ENCODE assay signal across 30 cellular contexts in genomic region chr12:132110677-132111076, GRCh38.
"Had no signal": no experiment of that assay in that cellular context is flagged by ENCODE, and none has a peak within 500 bp of the region (broad histone marks: within the 10 kb centered on the region; RNA-seq: fewer than 3 reads in every experiment).

No MANE protein-coding gene starts in this region.

- H3K4me2 ChIP-seq: hepatocyte, neural progenitor cell had no signal

- H3K27me3 ChIP-seq: hepatocyte, left lung, neural progenitor cell, neutrophil, ovary, right atrium auricular region, right lobe of liver, suprapubic skin, tibial artery, uterus had no signal

- H3K4me1 ChIP-seq: left lung, lower lobe of right lung, right atrium auricular region, right lobe of liver, suprapubic skin, tibial artery, uterus had no signal

- H3K9me3 Mint-ChIP-seq: mesothelial cell of epicardium; naive B cell; natural killer cell; nephron progenitor cell; neural progenitor cell; stimulated activated naive B cell treated with anti-CD40 and anti-IgM and Interleukin-4, amounts not matched to agents 10 μg/mL and 1 μg/mL and 100 μg/mL, for 72 hours; stimulated activated naive CD8-positive, alpha-beta T cell treated with anti-CD3 and anti-CD28 coated beads, Interleukin-15, Interleukin-2, amounts not matched to agents 100 ng/mL and 50 ng/mL, for 24 hours; type B pancreatic cell had no signal

- H2AFZ ChIP-seq: hepatocyte, neural progenitor cell had no signal

- H3K4me3 ChIP-seq: hepatocyte, left lung, lower lobe of right lung, neural progenitor cell, ovary, right atrium auricular region, right lobe of liver, suprapubic skin, thoracic aorta, tibial artery, uterus had no signal

- FAIRE-seq: keratinocyte had no signal

- DNase-seq: kidney glomerular epithelial cell; left cardiac atrium; left lung; lower lobe of right lung; mammary epithelial cell; mesendoderm; naive B cell; natural killer cell; nephron progenitor cell; occipital lobe; ovary; stimulated activated CD4-positive, alpha-beta T cell treated with anti-CD3 and anti-CD28 coated beads, Interleukin-12 subunit alpha, Interleukin-12 subunit beta, amount 100 ng/mL, for 4 hours; stimulated activated CD4-positive, alpha-beta T cell treated with anti-CD3 and anti-CD28 coated beads, Interleukin-15, amount 100 ng/mL, for 24 hours; stimulated activated CD4-positive, alpha-beta T cell treated with anti-CD3 and anti-CD28 coated beads, Interleukin-2, amount 100 ng/mL, for 24 hours; stimulated activated CD4-positive, alpha-beta T cell treated with anti-CD3 and anti-CD28 coated beads, Interleukin-4, amount 100 ng/mL, for 1 hour; stimulated activated naive B cell treated with anti-CD40 and anti-IgM and Interleukin-4, amounts not matched to agents 10 μg/mL and 1 μg/mL and 100 μg/mL, for 72 hours; tibial artery; uterus had no signal

- ATAC-seq: left cardiac atrium; left lung; lower lobe of right lung; natural killer cell; right lobe of liver; stimulated activated naive B cell treated with anti-CD40 and anti-IgM and Interleukin-4, amounts not matched to agents 10 μg/mL and 1 μg/mL and 100 μg/mL, for 72 hours had no signal

- H3K4me3 Mint-ChIP-seq: mesothelial cell of epicardium; naive B cell; natural killer cell; nephron progenitor cell; neural progenitor cell; stimulated activated naive B cell treated with anti-CD40 and anti-IgM and Interleukin-4, amounts not matched to agents 10 μg/mL and 1 μg/mL and 100 μg/mL, for 72 hours; stimulated activated naive CD8-positive, alpha-beta T cell treated with anti-CD3 and anti-CD28 coated beads, Interleukin-15, Interleukin-2, amounts not matched to agents 100 ng/mL and 50 ng/mL, for 24 hours; type B pancreatic cell had no signal

- H3K79me2 ChIP-seq: hepatocyte had no signal

- H3K27ac Mint-ChIP-seq: mesothelial cell of epicardium; natural killer cell; progenitor cell of endocrine pancreas; stimulated activated naive B cell treated with anti-CD40 and anti-IgM and Interleukin-4, amounts not matched to agents 10 μg/mL and 1 μg/mL and 100 μg/mL, for 72 hours; stimulated activated naive CD8-positive, alpha-beta T cell treated with anti-CD3 and anti-CD28 coated beads, Interleukin-15, Interleukin-2, amounts not matched to agents 100 ng/mL and 50 ng/mL, for 24 hours; type B pancreatic cell had no signal

- H3K9me3 ChIP-seq: left lung, lower lobe of right lung, neutrophil, ovary, right atrium auricular region, right lobe of liver, suprapubic skin, thoracic aorta, tibial artery, uterus had no signal

- H3K27me3 Mint-ChIP-seq: naive B cell; progenitor cell of endocrine pancreas; stimulated activated naive B cell treated with anti-CD40 and anti-IgM and Interleukin-4, amounts not matched to agents 10 μg/mL and 1 μg/mL and 100 μg/mL, for 72 hours; stimulated activated naive CD8-positive, alpha-beta T cell treated with anti-CD3 and anti-CD28 coated beads, Interleukin-15, Interleukin-2, amounts not matched to agents 100 ng/mL and 50 ng/mL, for 24 hours; type B pancreatic cell had no signal

- H3K36me3 Mint-ChIP-seq: natural killer cell had no signal

- H3K9ac ChIP-seq: neural progenitor cell had no signal

- H3K4me1 Mint-ChIP-seq: mesothelial cell of epicardium; stimulated activated naive B cell treated with anti-CD40 and anti-IgM and Interleukin-4, amounts not matched to agents 10 μg/mL and 1 μg/mL and 100 μg/mL, for 72 hours had no signal

- H3K27ac ChIP-seq: hepatocyte, left lung, lower lobe of right lung, neural progenitor cell, neutrophil, ovary, right atrium auricular region, right lobe of liver, suprapubic skin, thoracic aorta, tibial artery, uterus had no signal

- H3K36me3 ChIP-seq: neural progenitor cell, ovary, uterus had no signal
